Comparison of ENCODE assay signal across 11 cellular contexts in the genomic region with DNA sequence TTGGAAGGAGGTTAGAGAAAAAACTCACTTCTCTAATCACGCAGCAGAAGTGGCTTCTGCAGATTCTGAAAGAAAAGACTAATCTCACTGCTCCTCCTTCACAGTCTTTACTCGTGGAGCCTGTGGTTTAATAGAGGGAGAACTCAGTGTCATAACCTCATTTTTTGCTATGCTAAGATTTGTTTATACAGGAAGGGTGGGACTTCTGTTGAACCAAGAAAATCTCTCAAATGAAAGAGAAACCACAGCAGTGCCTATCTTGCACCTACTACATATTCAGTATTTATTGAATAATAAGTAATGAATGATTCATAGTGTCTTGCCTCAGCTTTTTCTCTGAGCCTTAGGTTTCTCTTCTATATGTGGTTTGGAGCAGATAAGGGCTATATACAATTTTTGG.
DNase-seq lines count a peak whose midpoint lies in the region; ATAC-seq and TF ChIP-seq lines count a peak whose summit lies in the region.
"Had no signal": no experiment of that assay in that cellular context is flagged by ENCODE, and none has a peak within 500 bp of the region (broad histone marks: within the 10 kb centered on the region; RNA-seq: fewer than 3 reads in every experiment).

No MANE protein-coding gene starts in this region.

- peak; percentile 96 for ATAC-seq in CD4-positive, alpha-beta T cell (ENCODE audit: poor library complexity)
- ATAC-seq in HG03575 (IDR thresholded peaks at IDR 0.05; ENCODE audit: extremely low read depth, insufficient number of reproducible peaks, low FRiP score, unreplicated experiment), result peak; percentile 39

- TF ChIP-seq POLR2A in lower leg skin (IDR thresholded peaks at IDR 0.05), result no peak

- no peaks in the 10 kb centered on the region for H3K27me3 ChIP-seq in CD4-positive, alpha-beta T cell (ENCODE audit: control insufficient read depth, insufficient read depth, low read length)
- H3K27me3 ChIP-seq: neutrophil had no signal

- CTCF ChIA-PET in CD4-positive, alpha-beta T cell (lab: Charles Lee), result no interaction called here

- H3K9me3 Mint-ChIP-seq in CD4-positive, alpha-beta T cell, result no peaks in the 10 kb centered on the region

- peaks cover 25% of the 10 kb centered on the region for H3K4me1 Mint-ChIP-seq in CD4-positive, alpha-beta T cell (ENCODE audit: low read depth)

- H3K36me3 Mint-ChIP-seq in CD4-positive, alpha-beta T cell (ENCODE audit: low read depth), result no peaks in the 10 kb centered on the region

- H3K9me3 ChIP-seq in CD4-positive, alpha-beta T cell (ENCODE audit: control insufficient read depth, low read length), result no peaks in the 10 kb centered on the region
- H3K9me3 ChIP-seq: neutrophil had no signal

- intact Hi-C loops in CD4-positive, alpha-beta T cell (cut with DNase I, micrococcal nuclease), result loop anchor here (1.0 to 10.0 kb wide), 3 partner anchors 37 to 131 kb away; no protein-coding TSS in a partner anchor
- intact Hi-C loops in lower leg skin (cut with DNase I; ENCODE audit: low total_unique reads), result no loop called here

- 40 to 47% methylated on average over 2 of the region's 2 CpGs for WGBS in lower leg skin, 2 donors

- no peak for TF ChIP-seq CTCF in CD4-positive, alpha-beta T cell (IDR thresholded peaks at IDR 0.05)
- TF ChIP-seq CTCF in GM20000 (IDR thresholded peaks at IDR 0.05; ENCODE audit: extremely low read depth, missing control alignments) (no peak), coronary artery (IDR thresholded peaks at IDR 0.05) (no peak), lower leg skin (IDR thresholded peaks at IDR 0.05) (no peak)

- H3K27ac ChIP-seq in CD4-positive, alpha-beta T cell (ENCODE audit: low read depth, low read length), result peak overlapping the region; percentile 64
- H3K27ac ChIP-seq in coronary artery, result peak overlapping the region; percentile 38 to 55
- H3K27ac ChIP-seq: neutrophil had no signal

- peak overlapping the region; percentile 65 for H3K4me3 Mint-ChIP-seq in CD4-positive, alpha-beta T cell

- H3K4me3 ChIP-seq in coronary artery (peak overlapping the region; percentile 11), lower leg skin (ENCODE audit: low read depth, poor library complexity, severe bottlenecking) (no peak overlapping the region)

- peak in 1 of 10 experiments; percentile 2 for DNase-seq in CD4-positive, alpha-beta T cell
- DNase-seq in GM20000 (ENCODE audit: low spot score) (peak; percentile 6), coronary artery (ENCODE audit: low spot score) (no peak), lower leg skin (ENCODE audit: low spot score in 2 of 2) (no peak), NCI-H2227 (lab: John Stamatoyannopoulos, UW; ENCODE audit: unreplicated experiment) (no peak), globus pallidus (ENCODE audit: low spot score) (no peak)
- DNase-seq in NK-92 treated with Interleukin-12 subunit alpha and Interleukin-12 subunit beta, amount 100 ng/mL, for 24 hours (lab: John Stamatoyannopoulos, UW), result no peak
- DNase-seq: DMS79, NCI-H748 treated with DMSO at 0.1 percent for 48 hours had no signal

- H3K27ac Mint-ChIP-seq in CD4-positive, alpha-beta T cell, result peak overlapping the region; percentile 92

- no peaks in the 10 kb centered on the region for H3K27me3 Mint-ChIP-seq in CD4-positive, alpha-beta T cell

- POLR2A ChIA-PET in CD4-positive, alpha-beta T cell (lab: Charles Lee), result interaction anchor here (0.8 to 1.6 kb wide), 6 partner anchors 38 to 309 kb away, joined by 3 to 8 read pairs (median 6); no protein-coding TSS in a partner anchor
